Comparison of ENCODE assay signal across 1 cellular context in the genomic region with DNA sequence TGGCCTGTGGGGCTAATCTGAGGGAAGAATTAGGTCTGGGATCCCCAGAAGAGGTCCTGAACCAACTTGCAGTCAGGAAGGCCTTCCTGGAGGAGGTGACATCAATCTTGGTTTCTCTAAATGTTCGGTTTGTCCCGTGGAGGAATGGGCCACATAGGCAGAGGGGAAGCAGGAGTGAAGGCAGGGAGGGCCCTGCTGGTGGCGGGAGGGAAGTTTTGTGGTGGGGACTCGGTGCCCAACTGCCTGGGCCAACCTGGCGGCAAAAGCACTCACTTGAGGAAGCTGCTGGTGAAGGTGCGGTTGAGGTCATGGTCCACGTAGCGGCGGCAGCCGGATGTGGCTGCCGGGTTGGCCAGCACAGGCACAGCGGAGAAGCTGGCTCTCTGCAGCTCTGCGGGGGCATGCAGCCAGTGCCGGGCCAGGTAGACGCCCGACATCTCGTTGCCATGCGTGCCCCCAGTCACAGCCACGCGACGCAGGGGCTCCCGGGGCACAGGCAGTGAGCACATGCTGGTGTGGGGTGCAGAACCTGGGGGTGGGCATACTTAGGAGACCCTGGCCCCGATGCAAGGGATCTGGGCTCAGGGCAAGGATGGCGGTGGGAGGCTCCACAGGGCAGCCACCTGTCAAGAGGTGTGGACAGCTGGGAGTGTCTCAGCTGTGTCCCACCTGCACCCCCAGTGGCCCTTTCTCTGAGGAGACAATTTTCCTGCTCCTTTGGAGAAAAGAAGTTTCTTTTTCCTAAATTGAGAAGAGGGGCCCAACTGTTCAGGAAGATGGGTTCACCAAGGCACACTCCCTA.
TF ChIP-seq lines count a peak whose summit lies in the region.

No MANE protein-coding gene starts in this region.

TF ChIP-seq in K562, 482 proteins besides CTCF, POLR2A, EP300 and RAD21:
- TF ChIP-seq, protein P1, sequence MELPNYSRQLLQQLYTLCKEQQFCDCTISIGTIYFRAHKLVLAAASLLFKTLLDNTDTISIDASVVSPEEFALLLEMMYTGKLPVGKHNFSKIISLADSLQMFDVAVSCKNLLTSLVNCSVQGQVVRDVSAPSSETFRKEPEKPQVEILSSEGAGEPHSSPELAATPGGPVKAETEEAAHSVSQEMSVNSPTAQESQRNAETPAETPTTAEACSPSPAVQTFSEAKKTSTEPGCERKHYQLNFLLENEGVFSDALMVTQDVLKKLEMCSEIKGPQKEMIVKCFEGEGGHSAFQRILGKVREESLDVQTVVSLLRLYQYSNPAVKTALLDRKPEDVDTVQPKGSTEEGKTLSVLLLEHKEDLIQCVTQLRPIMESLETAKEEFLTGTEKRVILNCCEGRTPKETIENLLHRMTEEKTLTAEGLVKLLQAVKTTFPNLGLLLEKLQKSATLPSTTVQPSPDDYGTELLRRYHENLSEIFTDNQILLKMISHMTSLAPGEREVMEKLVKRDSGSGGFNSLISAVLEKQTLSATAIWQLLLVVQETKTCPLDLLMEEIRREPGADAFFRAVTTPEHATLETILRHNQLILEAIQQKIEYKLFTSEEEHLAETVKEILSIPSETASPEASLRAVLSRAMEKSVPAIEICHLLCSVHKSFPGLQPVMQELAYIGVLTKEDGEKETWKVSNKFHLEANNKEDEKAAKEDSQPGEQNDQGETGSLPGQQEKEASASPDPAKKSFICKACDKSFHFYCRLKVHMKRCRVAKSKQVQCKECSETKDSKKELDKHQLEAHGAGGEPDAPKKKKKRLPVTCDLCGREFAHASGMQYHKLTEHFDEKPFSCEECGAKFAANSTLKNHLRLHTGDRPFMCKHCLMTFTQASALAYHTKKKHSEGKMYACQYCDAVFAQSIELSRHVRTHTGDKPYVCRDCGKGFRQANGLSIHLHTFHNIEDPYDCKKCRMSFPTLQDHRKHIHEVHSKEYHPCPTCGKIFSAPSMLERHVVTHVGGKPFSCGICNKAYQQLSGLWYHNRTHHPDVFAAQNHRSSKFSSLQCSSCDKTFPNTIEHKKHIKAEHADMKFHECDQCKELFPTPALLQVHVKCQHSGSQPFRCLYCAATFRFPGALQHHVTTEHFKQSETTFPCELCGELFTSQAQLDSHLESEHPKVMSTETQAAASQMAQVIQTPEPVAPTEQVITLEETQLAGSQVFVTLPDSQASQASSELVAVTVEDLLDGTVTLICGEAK (IDR thresholded peaks at IDR 0.05) = no peak
- TF ChIP-seq, protein P1 (CRISPR knock-in tag; IDR thresholded peaks at IDR 0.05) = no peak
- TF ChIP-seq, protein P2, sequence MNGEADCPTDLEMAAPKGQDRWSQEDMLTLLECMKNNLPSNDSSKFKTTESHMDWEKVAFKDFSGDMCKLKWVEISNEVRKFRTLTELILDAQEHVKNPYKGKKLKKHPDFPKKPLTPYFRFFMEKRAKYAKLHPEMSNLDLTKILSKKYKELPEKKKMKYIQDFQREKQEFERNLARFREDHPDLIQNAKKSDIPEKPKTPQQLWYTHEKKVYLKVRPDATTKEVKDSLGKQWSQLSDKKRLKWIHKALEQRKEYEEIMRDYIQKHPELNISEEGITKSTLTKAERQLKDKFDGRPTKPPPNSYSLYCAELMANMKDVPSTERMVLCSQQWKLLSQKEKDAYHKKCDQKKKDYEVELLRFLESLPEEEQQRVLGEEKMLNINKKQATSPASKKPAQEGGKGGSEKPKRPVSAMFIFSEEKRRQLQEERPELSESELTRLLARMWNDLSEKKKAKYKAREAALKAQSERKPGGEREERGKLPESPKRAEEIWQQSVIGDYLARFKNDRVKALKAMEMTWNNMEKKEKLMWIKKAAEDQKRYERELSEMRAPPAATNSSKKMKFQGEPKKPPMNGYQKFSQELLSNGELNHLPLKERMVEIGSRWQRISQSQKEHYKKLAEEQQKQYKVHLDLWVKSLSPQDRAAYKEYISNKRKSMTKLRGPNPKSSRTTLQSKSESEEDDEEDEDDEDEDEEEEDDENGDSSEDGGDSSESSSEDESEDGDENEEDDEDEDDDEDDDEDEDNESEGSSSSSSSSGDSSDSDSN (IDR thresholded peaks at IDR 0.05; ENCODE audit: borderline replicate concordance in 1 of 2, low read depth in 2 of 2, low read length in 2 of 2) = no peak
- TF ChIP-seq BCOR (IDR thresholded peaks at IDR 0.05) (peak; percentile 84), SMARCA5 (IDR thresholded peaks at IDR 0.05) (peak; percentile 83), TAF1 (IDR thresholded peaks at IDR 0.05; ENCODE audit: control insufficient read depth, extremely low read depth, insufficient read depth, low read length, severe bottlenecking) (no peak), ZNF436 (CRISPR knock-in tag; IDR thresholded peaks at IDR 0.05) (peak; percentile 71), U2AF2 (optimal IDR thresholded peaks at IDR 0.05; ENCODE audit: low read depth, low read length) (no peak), KDM1A (IDR thresholded peaks at IDR 0.05) (peak; percentile 62 to 69; a peak in 2 of 4 replicates), RCOR1 (IDR thresholded peaks at IDR 0.05; ENCODE audit: borderline replicate concordance in 1 of 2, low read depth in 2 of 2, low read length in 2 of 2) (0 out of 4 replicates have a peak, but pooled peaks of 1 of the 2 experiments have one; percentile 9), RBM25 (IDR thresholded peaks at IDR 0.05; ENCODE audit: low read depth, low read length, severe bottlenecking) (peak; percentile 47), ETV5 (CRISPR knock-in tag; IDR thresholded peaks at IDR 0.05; ENCODE audit: low read depth) (no peak), RFX5 (IDR thresholded peaks at IDR 0.05; ENCODE audit: low read depth, low read length) (no peak), PTBP1 (IDR thresholded peaks at IDR 0.05; ENCODE audit: low read depth, low read length) (0 out of 2 replicates have a peak, but pooled peaks have one; percentile 44), IFI16 (CRISPR knock-in tag; IDR thresholded peaks at IDR 0.05) (no peak), KHSRP (IDR thresholded peaks at IDR 0.05) (no peak), ADNP (tag; IDR thresholded peaks at IDR 0.05) (no peak), ZFP36 (IDR thresholded peaks at IDR 0.05; ENCODE audit: low read depth, low read length, partially characterized antibody) (peak; percentile 95)
- TF ChIP-seq, protein P3, sequence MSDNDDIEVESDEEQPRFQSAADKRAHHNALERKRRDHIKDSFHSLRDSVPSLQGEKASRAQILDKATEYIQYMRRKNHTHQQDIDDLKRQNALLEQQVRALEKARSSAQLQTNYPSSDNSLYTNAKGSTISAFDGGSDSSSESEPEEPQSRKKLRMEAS (CRISPR knock-in tag; IDR thresholded peaks at IDR 0.05) = peak; percentile 11; the same call in 1 of the 2 replicates
- TF ChIP-seq, protein P4, sequence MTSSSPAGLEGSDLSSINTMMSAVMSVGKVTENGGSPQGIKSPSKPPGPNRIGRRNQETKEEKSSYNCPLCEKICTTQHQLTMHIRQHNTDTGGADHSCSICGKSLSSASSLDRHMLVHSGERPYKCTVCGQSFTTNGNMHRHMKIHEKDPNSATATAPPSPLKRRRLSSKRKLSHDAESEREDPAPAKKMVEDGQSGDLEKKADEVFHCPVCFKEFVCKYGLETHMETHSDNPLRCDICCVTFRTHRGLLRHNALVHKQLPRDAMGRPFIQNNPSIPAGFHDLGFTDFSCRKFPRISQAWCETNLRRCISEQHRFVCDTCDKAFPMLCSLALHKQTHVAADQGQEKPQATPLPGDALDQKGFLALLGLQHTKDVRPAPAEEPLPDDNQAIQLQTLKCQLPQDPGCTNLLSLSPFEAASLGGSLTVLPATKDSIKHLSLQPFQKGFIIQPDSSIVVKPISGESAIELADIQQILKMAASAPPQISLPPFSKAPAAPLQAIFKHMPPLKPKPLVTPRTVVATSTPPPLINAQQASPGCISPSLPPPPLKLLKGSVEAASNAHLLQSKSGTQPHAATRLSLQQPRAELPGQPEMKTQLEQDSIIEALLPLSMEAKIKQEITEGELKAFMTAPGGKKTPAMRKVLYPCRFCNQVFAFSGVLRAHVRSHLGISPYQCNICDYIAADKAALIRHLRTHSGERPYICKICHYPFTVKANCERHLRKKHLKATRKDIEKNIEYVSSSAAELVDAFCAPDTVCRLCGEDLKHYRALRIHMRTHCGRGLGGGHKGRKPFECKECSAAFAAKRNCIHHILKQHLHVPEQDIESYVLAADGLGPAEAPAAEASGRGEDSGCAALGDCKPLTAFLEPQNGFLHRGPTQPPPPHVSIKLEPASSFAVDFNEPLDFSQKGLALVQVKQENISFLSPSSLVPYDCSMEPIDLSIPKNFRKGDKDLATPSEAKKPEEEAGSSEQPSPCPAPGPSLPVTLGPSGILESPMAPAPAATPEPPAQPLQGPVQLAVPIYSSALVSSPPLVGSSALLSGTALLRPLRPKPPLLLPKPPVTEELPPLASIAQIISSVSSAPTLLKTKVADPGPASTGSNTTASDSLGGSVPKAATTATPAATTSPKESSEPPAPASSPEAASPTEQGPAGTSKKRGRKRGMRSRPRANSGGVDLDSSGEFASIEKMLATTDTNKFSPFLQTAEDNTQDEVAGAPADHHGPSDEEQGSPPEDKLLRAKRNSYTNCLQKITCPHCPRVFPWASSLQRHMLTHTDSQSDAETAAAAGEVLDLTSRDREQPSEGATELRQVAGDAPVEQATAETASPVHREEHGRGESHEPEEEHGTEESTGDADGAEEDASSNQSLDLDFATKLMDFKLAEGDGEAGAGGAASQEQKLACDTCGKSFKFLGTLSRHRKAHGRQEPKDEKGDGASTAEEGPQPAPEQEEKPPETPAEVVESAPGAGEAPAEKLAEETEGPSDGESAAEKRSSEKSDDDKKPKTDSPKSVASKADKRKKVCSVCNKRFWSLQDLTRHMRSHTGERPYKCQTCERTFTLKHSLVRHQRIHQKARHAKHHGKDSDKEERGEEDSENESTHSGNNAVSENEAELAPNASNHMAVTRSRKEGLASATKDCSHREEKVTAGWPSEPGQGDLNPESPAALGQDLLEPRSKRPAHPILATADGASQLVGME (CRISPR knock-in tag; IDR thresholded peaks at IDR 0.05) = no peak
